8 cellular contexts compared by ENCODE assay signal in genomic region chr7:139679731-139680594, GRCh38.
DNase-seq lines count a peak whose midpoint lies in the region; TF ChIP-seq lines count a peak whose summit lies in the region.

No MANE protein-coding gene starts in this region.

- intact Hi-C loops in stomach (cut with DNase I; ENCODE audit: low total_unique reads) = no loop called here

- H3K4me3 ChIP-seq in brain microvascular endothelial cell (ENCODE audit: low read depth, low read length) (no peak overlapping the region), stomach (no peak overlapping the region)

- H3K27ac ChIP-seq in brain microvascular endothelial cell (peak overlapping the region; percentile 98), layer of hippocampus (ENCODE audit: low read depth, low read length) (peak overlapping the region; percentile 72), stomach (peak overlapping the region; percentile 75 to 88 (median 82))

- H3K4me1 ChIP-seq in stomach = peaks cover 39 to 70% (median 57%) of the 10 kb centered on the region in 4 donors

- no peaks in the 10 kb centered on the region for H3K27me3 ChIP-seq in brain microvascular endothelial cell (replicated peaks)
- H3K27me3 ChIP-seq in layer of hippocampus (ENCODE audit: control insufficient read depth, insufficient read depth, low read length) = no peaks in the 10 kb centered on the region
- H3K27me3 ChIP-seq in stomach = no peaks in the 10 kb centered on the region

- TF ChIP-seq CTCF in brain microvascular endothelial cell (IDR thresholded peaks at IDR 0.05; ENCODE audit: low read depth, low read length, missing control alignments) (no peak), stomach (IDR thresholded peaks at IDR 0.05) (no peak)

- in situ Hi-C loops in brain microvascular endothelial cell (cut with HindIII; ENCODE audit: low pct_ligation_motif_present, low sequenced_read_pairs) = no loop called here

- TF ChIP-seq EP300 in stomach (IDR thresholded peaks at IDR 0.05) = no peak

- TF ChIP-seq POLR2A in stomach (IDR thresholded peaks at IDR 0.05) = no peak

- 17 to 30% (median 27%) methylated on average over 13 of the region's 13 CpGs for WGBS in stomach, 5 donors

- peak; percentile 77 for DNase-seq in M059J (ENCODE audit: low read depth)
- DNase-seq in brain microvascular endothelial cell = peak; percentile 48
- DNase-seq in stomach = peak; percentile 61
- DNase-seq in mesenteric fat pad (ENCODE audit: low spot score) = no peak
- DNase-seq in ureter (ENCODE audit: low spot score) = no peak
- no peak for DNase-seq in NCI-H526 (lab: John Stamatoyannopoulos, UW)
- DNase-seq in stimulated activated CD4-positive, alpha-beta T cell treated with anti-CD3 and anti-CD28 coated beads, Interleukin-4, amount 100 ng/mL, for 1 hour = no peak

- H3K9me3 ChIP-seq in stomach = no peaks in the 10 kb centered on the region

- no peaks in the 10 kb centered on the region for H3K36me3 ChIP-seq in brain microvascular endothelial cell (replicated peaks)
- H3K36me3 ChIP-seq in stomach = peaks cover 0 to 12% (median 0%) of the 10 kb centered on the region in 4 donors

Comparison
In these comparisons a context has a peak if more than half of its experiments do, and no peak if none do; other contexts are left out.
1. DNase-seq: peak in M059J (single experiment), brain microvascular endothelial cell (single experiment) and stomach (single experiment); none in mesenteric fat pad (single experiment), ureter (single experiment), NCI-H526 (0 of 2) and stimulated activated CD4-positive, alpha-beta T cell treated with anti-CD3 and anti-CD28 coated beads, Interleukin-4, amount 100 ng/mL, for 1 hour (single experiment).
2. Peak in every context shown above with its lines, with median percentiles within 50 percentile points of each other: H3K27ac ChIP-seq.